Comparison of ENCODE assay signal across 23 cellular contexts in genomic region chr4:53461244-53461643, GRCh38.
"Had no signal": no experiment of that assay in that cellular context is flagged by ENCODE, and none has a peak within 500 bp of the region (broad histone marks: within the 10 kb centered on the region; RNA-seq: fewer than 3 reads in every experiment).

No MANE protein-coding gene starts in this region.

- H3K4me3 ChIP-seq: breast epithelium, coronary artery, esophagus squamous epithelium, ovary, prostate gland, spleen, upper lobe of left lung had no signal

- ATAC-seq: activated CD8-positive, alpha-beta T cell treated with anti-CD3 and anti-CD28 coated beads, Interleukin-2, amount 10 ng/mL, durations not matched to agents 7 days and 5 days; left ventricle myocardium superior; natural killer cell treated with Interleukin-12 subunit alpha and Interleukin-12 subunit beta and Interleukin-15 and Interleukin-18, amount 100 ng/mL, for 72 hours; stimulated activated naive CD8-positive, alpha-beta T cell treated with anti-CD3 and anti-CD28 coated beads, Interleukin-15, Interleukin-2, amounts not matched to agents 100 U/mL and 50 U/mL, for 24 hours; T-cell had no signal

- DNase-seq: activated CD4-positive, alpha-beta T cell treated with anti-CD3 and anti-CD28 coated beads, Interleukin-2, amount 10 ng/mL, durations not matched to agents 7 days and 5 days; activated CD4-positive, CD25-positive, alpha-beta regulatory T cell treated with anti-CD3 and anti-CD28 coated beads, Interleukin-2, amount 50 U/mL, for 72 hours; activated CD8-positive, alpha-beta T cell treated with anti-CD3 and anti-CD28 coated beads, Interleukin-2, amount 10 ng/mL, durations not matched to agents 7 days and 5 days; activated gamma-delta T cell treated with Interleukin-2 at 50 U/mL for 16 hours; endodermal cell; esophagus squamous epithelium; foreskin fibroblast; immature natural killer cell; kidney glomerular epithelial cell; left ventricle myocardium superior; mammary epithelial cell; midbrain; ovary; spleen; stimulated activated CD4-positive, alpha-beta T cell treated with anti-CD3 and anti-CD28 coated beads, Interleukin-4, amount 100 ng/mL, for 4 hours; stimulated activated naive CD8-positive, alpha-beta T cell treated with anti-CD3 and anti-CD28 coated beads, Interleukin-15, Interleukin-2, amounts not matched to agents 100 U/mL and 50 U/mL, for 24 hours; T-cell; upper lobe of left lung; WERI-Rb-1 had no signal

- H3K4me1 ChIP-seq: breast epithelium, esophagus squamous epithelium, prostate gland, spleen had no signal

- H3K36me3 ChIP-seq: ovary, prostate gland had no signal

- H3K27me3 ChIP-seq: breast epithelium, esophagus squamous epithelium, ovary, spleen, upper lobe of left lung had no signal

- H3K9me3 ChIP-seq: ovary, prostate gland, upper lobe of left lung had no signal
